In genomic region chr20:45282700-45283528, GRCh38 we compare ENCODE assay signal across 1 cellular context.
A peak's percentile ranks its signal among the peaks of the same experiment; 100 is the strongest.
TF ChIP-seq lines count a peak whose summit lies in the region.

No MANE protein-coding gene starts in this region.

TF ChIP-seq in HepG2, 621 proteins besides CTCF, POLR2A, EP300 and RAD21 (continued from another document and continues in another):
- TF ChIP-seq ZNF280B (CRISPR knock-in tag; IDR thresholded peaks at IDR 0.05; ENCODE audit: borderline replicate concordance), result no peak
- no peak for TF ChIP-seq SMARCE1 (IDR thresholded peaks at IDR 0.05; ENCODE audit: borderline replicate concordance)
- no peak for TF ChIP-seq KLF16 (CRISPR knock-in tag; IDR thresholded peaks at IDR 0.05)
- TF ChIP-seq PLSCR1 (CRISPR knock-in tag; IDR thresholded peaks at IDR 0.05; ENCODE audit: borderline replicate concordance), result no peak
- no peak for TF ChIP-seq KDM5A (IDR thresholded peaks at IDR 0.05; ENCODE audit: borderline replicate concordance, low read length)
- TF ChIP-seq GMEB1 (CRISPR knock-in tag; IDR thresholded peaks at IDR 0.05; ENCODE audit: borderline replicate concordance), result no peak
- TF ChIP-seq GFI1 (CRISPR knock-in tag; IDR thresholded peaks at IDR 0.05; ENCODE audit: borderline replicate concordance), result no peak
- no peak for TF ChIP-seq AFF4 (CRISPR knock-in tag; IDR thresholded peaks at IDR 0.05)
- TF ChIP-seq ZNF547 (CRISPR knock-in tag; IDR thresholded peaks at IDR 0.05), result no peak
- TF ChIP-seq ZNF589 (CRISPR knock-in tag; conservative IDR thresholded peaks at IDR 0.05), result no peak
- TF ChIP-seq ZBTB40 (IDR thresholded peaks at IDR 0.05), result 0 out of 2 replicates have a peak, but pooled peaks have one; percentile 28
- no peak for TF ChIP-seq ZBTB40 (CRISPR knock-in tag; IDR thresholded peaks at IDR 0.05)
- no peak for TF ChIP-seq ISL2 (CRISPR knock-in tag; IDR thresholded peaks at IDR 0.05)
- no peak for TF ChIP-seq FUBP1 (CRISPR knock-in tag; IDR thresholded peaks at IDR 0.05; ENCODE audit: borderline replicate concordance)
- TF ChIP-seq HIC2 (CRISPR knock-in tag; IDR thresholded peaks at IDR 0.05; ENCODE audit: low read depth), result no peak
- no peak for TF ChIP-seq SALL2 (CRISPR knock-in tag; IDR thresholded peaks at IDR 0.05)
- TF ChIP-seq TRIM22 (IDR thresholded peaks at IDR 0.05), result 0 out of 2 replicates have a peak, but pooled peaks have one; percentile 53
- no peak for TF ChIP-seq ZNF34 (CRISPR knock-in tag; IDR thresholded peaks at IDR 0.05; ENCODE audit: borderline replicate concordance)
- TF ChIP-seq ZNF512B (CRISPR knock-in tag; IDR thresholded peaks at IDR 0.05; ENCODE audit: borderline replicate concordance), result no peak
- TF ChIP-seq ZKSCAN1 (IDR thresholded peaks at IDR 0.05; ENCODE audit: low read length), result peak; percentile 69; the same call in 1 of the 2 replicates
- TF ChIP-seq NONO (IDR thresholded peaks at IDR 0.05), result peak; percentile 80; the same call in 1 of the 2 replicates
- no peak for TF ChIP-seq NONO (CRISPR knock-in tag; conservative IDR thresholded peaks at IDR 0.05)
- TF ChIP-seq IRX3 (CRISPR knock-in tag; IDR thresholded peaks at IDR 0.05; ENCODE audit: borderline replicate concordance, low read depth), result no peak
- TF ChIP-seq ZNF839 (CRISPR knock-in tag; IDR thresholded peaks at IDR 0.05; ENCODE audit: borderline replicate concordance), result no peak
